ENCODE assay signal across 23 cellular contexts in the genomic region with DNA sequence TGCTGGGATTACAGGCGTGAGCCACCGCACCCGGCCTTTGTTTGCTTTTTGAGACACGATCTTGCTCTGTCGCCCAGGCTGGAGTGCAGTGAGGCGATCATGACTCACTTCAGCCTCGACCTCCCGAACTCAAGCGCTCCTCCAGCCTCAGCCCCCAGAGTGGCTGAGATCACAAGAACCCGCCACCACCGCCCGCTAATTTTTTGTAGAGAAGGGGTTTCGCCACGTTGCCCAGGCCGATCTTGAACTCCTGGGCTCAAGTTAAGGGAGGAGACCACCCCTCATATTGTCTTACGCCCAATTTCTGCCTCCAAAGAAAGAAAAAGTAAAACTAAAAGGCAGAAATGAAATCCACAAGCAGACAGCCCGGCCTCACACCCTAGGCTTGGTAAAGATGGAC. TPM values are rescaled to one million over a fixed set of nuclear protein-coding genes. Genes with fewer than 3 reads are reported as not detected.
DNase-seq lines count a peak whose midpoint lies in the region; ATAC-seq and TF ChIP-seq lines count a peak whose summit lies in the region.
"Had no signal": no experiment of that assay in that cellular context is flagged by ENCODE, and none has a peak within 500 bp of the region (broad histone marks: within the 10 kb centered on the region; RNA-seq: fewer than 3 reads in every experiment).

No MANE protein-coding gene starts in this region.

- H3K4me1 ChIP-seq in KMS-11 (ENCODE audit: low read depth, poor library complexity, severe bottlenecking): peaks cover 16% of the 10 kb centered on the region

- no peaks in the 10 kb centered on the region for H3K36me3 ChIP-seq in KMS-11 (ENCODE audit: insufficient read depth)
- H3K36me3 ChIP-seq: right lobe of liver, thyroid gland had no signal

- intact Hi-C loops in activated naive CD4-positive, alpha-beta T cell treated with anti-CD3 and anti-CD28 coated beads for 36 hours (cut with micrococcal nuclease): loop anchor here (5.0 kb wide), 4 partner anchors 72 to 248 kb away; a partner anchor contains a TSS

- DNase-seq in activated naive CD4-positive, alpha-beta T cell treated with anti-CD3 and anti-CD28 coated beads, Interleukin-2, amount 10 ng/mL, durations not matched to agents 7 days and 5 days: no peak
- no peak for DNase-seq in activated naive CD4-positive, alpha-beta T cell treated with anti-CD3 and anti-CD28 coated beads for 36 hours
- no peak for DNase-seq in immature natural killer cell
- DNase-seq: activated CD4-positive, alpha-beta T cell treated with anti-CD3 and anti-CD28 coated beads, Interleukin-2, amount 50 U/mL, for 4 hours; activated T-cell treated with anti-CD3 and anti-CD28 coated beads, Interleukin-2, amount 50 U/mL, for 1 hour; effector CD4-positive, alpha-beta T cell; foreskin fibroblast; hippocampal formation; left ventricle myocardium superior; NCI-H1092; NCI-H2029 treated with DMSO at 0.1 percent for 48 hours; NCI-H345; NCI-H748 treated with DMSO at 0.1 percent for 48 hours; stimulated activated CD4-positive, alpha-beta T cell treated with anti-CD3 and anti-CD28 coated beads, Interleukin-4, amount 100 ng/mL, for 4 hours; stimulated activated naive CD8-positive, alpha-beta T cell treated with anti-CD3 and anti-CD28 coated beads, Interleukin-15, amount 100 ng/mL, for 72 hours; thyroid gland; WERI-Rb-1 had no signal

- no peaks in the 10 kb centered on the region for H3K27me3 Mint-ChIP-seq in activated naive CD4-positive, alpha-beta T cell treated with anti-CD3 and anti-CD28 coated beads, Interleukin-2, amount 10 ng/mL, durations not matched to agents 7 days and 5 days
- no peaks in the 10 kb centered on the region for H3K27me3 Mint-ChIP-seq in activated naive CD4-positive, alpha-beta T cell treated with anti-CD3 and anti-CD28 coated beads for 36 hours (ENCODE audit: low read depth)
- peaks cover 4 to 6% (median 5%) of the 10 kb centered on the region in 3 donors for H3K27me3 Mint-ChIP-seq in immature natural killer cell (ENCODE audit: low read depth in 3 of 3)
- H3K27me3 Mint-ChIP-seq in stimulated activated memory B cell treated with anti-CD40 and anti-IgM and Interleukin-4, amounts not matched to agents 10 μg/mL and 1 μg/mL and 100 μg/mL, for 72 hours: no peaks in the 10 kb centered on the region
- H3K27me3 Mint-ChIP-seq: stimulated activated naive CD8-positive, alpha-beta T cell treated with anti-CD3 and anti-CD28 coated beads, Interleukin-15, amount 100 ng/mL, for 72 hours had no signal

- no peak for TF ChIP-seq CTCF in KMS-11 (conservative IDR thresholded peaks at IDR 0.05; ENCODE audit: low read depth, low read length)

- no peaks in the 10 kb centered on the region for H3K9me3 Mint-ChIP-seq in activated naive CD4-positive, alpha-beta T cell treated with anti-CD3 and anti-CD28 coated beads, Interleukin-2, amount 10 ng/mL, durations not matched to agents 7 days and 5 days
- H3K9me3 Mint-ChIP-seq in activated naive CD4-positive, alpha-beta T cell treated with anti-CD3 and anti-CD28 coated beads for 36 hours: no peaks in the 10 kb centered on the region
- no peaks in the 10 kb centered on the region for H3K9me3 Mint-ChIP-seq in immature natural killer cell
- H3K9me3 Mint-ChIP-seq in stimulated activated memory B cell treated with anti-CD40 and anti-IgM and Interleukin-4, amounts not matched to agents 10 μg/mL and 1 μg/mL and 100 μg/mL, for 72 hours: no peaks in the 10 kb centered on the region
- H3K9me3 Mint-ChIP-seq: stimulated activated naive CD8-positive, alpha-beta T cell treated with anti-CD3 and anti-CD28 coated beads, Interleukin-15, amount 100 ng/mL, for 72 hours had no signal

- no peak overlapping the region for H3K27ac ChIP-seq in KMS-11
- H3K27ac ChIP-seq: HL-60, right lobe of liver, thyroid gland, WERI-Rb-1 had no signal

- H3K36me3 Mint-ChIP-seq in activated naive CD4-positive, alpha-beta T cell treated with anti-CD3 and anti-CD28 coated beads, Interleukin-2, amount 10 ng/mL, durations not matched to agents 7 days and 5 days: peaks cover 10% of the 10 kb centered on the region
- peaks cover 26% of the 10 kb centered on the region for H3K36me3 Mint-ChIP-seq in activated naive CD4-positive, alpha-beta T cell treated with anti-CD3 and anti-CD28 coated beads for 36 hours (ENCODE audit: low read depth)
- H3K36me3 Mint-ChIP-seq in immature natural killer cell: no peaks in the 10 kb centered on the region
- H3K36me3 Mint-ChIP-seq in stimulated activated memory B cell treated with anti-CD40 and anti-IgM and Interleukin-4, amounts not matched to agents 10 μg/mL and 1 μg/mL and 100 μg/mL, for 72 hours: peaks cover 11% of the 10 kb centered on the region

- H3K27ac Mint-ChIP-seq in activated naive CD4-positive, alpha-beta T cell treated with anti-CD3 and anti-CD28 coated beads, Interleukin-2, amount 10 ng/mL, durations not matched to agents 7 days and 5 days: no peak overlapping the region
- H3K27ac Mint-ChIP-seq in activated naive CD4-positive, alpha-beta T cell treated with anti-CD3 and anti-CD28 coated beads for 36 hours: no peak overlapping the region
- H3K27ac Mint-ChIP-seq in immature natural killer cell: peak overlapping the region in 3 of 6 donors; percentile 93 to 94 (median 94)
- peak overlapping the region; percentile 84 for H3K27ac Mint-ChIP-seq in stimulated activated memory B cell treated with anti-CD40 and anti-IgM and Interleukin-4, amounts not matched to agents 10 μg/mL and 1 μg/mL and 100 μg/mL, for 72 hours
- H3K27ac Mint-ChIP-seq: stimulated activated naive CD8-positive, alpha-beta T cell treated with anti-CD3 and anti-CD28 coated beads, Interleukin-15, amount 100 ng/mL, for 72 hours had no signal

- peak overlapping the region; percentile 46 for H3K4me3 Mint-ChIP-seq in activated naive CD4-positive, alpha-beta T cell treated with anti-CD3 and anti-CD28 coated beads, Interleukin-2, amount 10 ng/mL, durations not matched to agents 7 days and 5 days
- H3K4me3 Mint-ChIP-seq in activated naive CD4-positive, alpha-beta T cell treated with anti-CD3 and anti-CD28 coated beads for 36 hours: no peak overlapping the region
- peak overlapping the region in 4 of 5 donors; percentile 45 to 92 (median 90) for H3K4me3 Mint-ChIP-seq in immature natural killer cell
- H3K4me3 Mint-ChIP-seq in stimulated activated memory B cell treated with anti-CD40 and anti-IgM and Interleukin-4, amounts not matched to agents 10 μg/mL and 1 μg/mL and 100 μg/mL, for 72 hours: no peak overlapping the region

- no peak overlapping the region for H3K4me2 ChIP-seq in KMS-11

- ATAC-seq in stimulated activated memory B cell treated with anti-CD40 and anti-IgM and Interleukin-4, amounts not matched to agents 10 μg/mL and 1 μg/mL and 100 μg/mL, for 72 hours: no peak
- ATAC-seq in GM21390 (IDR thresholded peaks at IDR 0.05; ENCODE audit: unreplicated experiment) (no peak), HG03378 (IDR thresholded peaks at IDR 0.05; ENCODE audit: unreplicated experiment) (no peak)
- ATAC-seq: right lobe of liver; stimulated activated naive CD8-positive, alpha-beta T cell treated with anti-CD3 and anti-CD28 coated beads, Interleukin-15, amount 100 ng/mL, for 72 hours had no signal

- H3K79me2 ChIP-seq in KMS-11 (ENCODE audit: insufficient read depth, low read depth): peaks cover 34% of the 10 kb centered on the region

- H2AFZ ChIP-seq in KMS-11 (ENCODE audit: low read depth): peak overlapping the region; percentile 95; the same call in 1 of the 2 replicates

- H3K4me3 ChIP-seq in KMS-11 (IDR thresholded peaks at IDR 0.05; ENCODE audit: insufficient read depth, low read depth, low read length): no peak overlapping the region
- H3K4me3 ChIP-seq: right lobe of liver, thyroid gland had no signal

- H3K4me1 Mint-ChIP-seq in activated naive CD4-positive, alpha-beta T cell treated with anti-CD3 and anti-CD28 coated beads, Interleukin-2, amount 10 ng/mL, durations not matched to agents 7 days and 5 days: peaks cover 48% of the 10 kb centered on the region
- peaks cover 36% of the 10 kb centered on the region for H3K4me1 Mint-ChIP-seq in activated naive CD4-positive, alpha-beta T cell treated with anti-CD3 and anti-CD28 coated beads for 36 hours (ENCODE audit: low read depth)
- H3K4me1 Mint-ChIP-seq in immature natural killer cell: peaks cover 29 to 35% of the 10 kb centered on the region in 2 donors
- H3K4me1 Mint-ChIP-seq in stimulated activated memory B cell treated with anti-CD40 and anti-IgM and Interleukin-4, amounts not matched to agents 10 μg/mL and 1 μg/mL and 100 μg/mL, for 72 hours: peaks cover 26% of the 10 kb centered on the region

- no peaks in the 10 kb centered on the region for H3K27me3 ChIP-seq in KMS-11 (ENCODE audit: insufficient read depth, low read depth)
- H3K27me3 ChIP-seq: right lobe of liver, thyroid gland had no signal

- CTCF ChIA-PET in activated naive CD4-positive, alpha-beta T cell treated with anti-CD3 and anti-CD28 coated beads, Interleukin-2, amount 10 ng/mL, durations not matched to agents 7 days and 5 days (lab: Charles Lee): no interaction called here
- CTCF ChIA-PET in activated naive CD4-positive, alpha-beta T cell treated with anti-CD3 and anti-CD28 coated beads for 36 hours (lab: Charles Lee): interaction anchor here (0.7 kb wide), 1 partner anchor 132 kb away, joined by 3 read pairs; no protein-coding TSS in a partner anchor

- H3K9ac ChIP-seq in KMS-11: no peak overlapping the region

- H4K20me1 ChIP-seq in KMS-11 (ENCODE audit: insufficient read depth): no peaks in the 10 kb centered on the region

RNA-seq across cellular contexts. Expression of a gene that starts 1.5 kb away (rescaled TPM):
- 10 to 100 TPM; 65.1 to 67.0 TPM for total RNA-seq in activated naive CD4-positive, alpha-beta T cell treated with anti-CD3 and anti-CD28 coated beads for 36 hours
- polyA plus RNA-seq in immature natural killer cell: 10 to 100 TPM; 10.1 to 11.8 (median 11.8) TPM

RNA-seq across cellular contexts. Expression of a gene that starts 54.4 kb away (rescaled TPM):
- total RNA-seq in activated naive CD4-positive, alpha-beta T cell treated with anti-CD3 and anti-CD28 coated beads for 36 hours: 1 to 10 TPM in 1 of 2 experiments, under 1 TPM in 1; 0.57 to 1.5 TPM
- polyA plus RNA-seq in immature natural killer cell: not detected

Comparison
In these comparisons a context has a peak if more than half of its experiments do, and no peak if none do; other contexts are left out.
1. H3K4me3 Mint-ChIP-seq: peak in activated naive CD4-positive, alpha-beta T cell treated with anti-CD3 and anti-CD28 coated beads, Interleukin-2, amount 10 ng/mL, durations not matched to agents 7 days and 5 days (single experiment) and immature natural killer cell (4 of 5); none in activated naive CD4-positive, alpha-beta T cell treated with anti-CD3 and anti-CD28 coated beads for 36 hours (single experiment) and stimulated activated memory B cell treated with anti-CD40 and anti-IgM and Interleukin-4, amounts not matched to agents 10 μg/mL and 1 μg/mL and 100 μg/mL, for 72 hours (single experiment).